Comparison of ENCODE assay signal across 1 cellular context in the genomic region with DNA sequence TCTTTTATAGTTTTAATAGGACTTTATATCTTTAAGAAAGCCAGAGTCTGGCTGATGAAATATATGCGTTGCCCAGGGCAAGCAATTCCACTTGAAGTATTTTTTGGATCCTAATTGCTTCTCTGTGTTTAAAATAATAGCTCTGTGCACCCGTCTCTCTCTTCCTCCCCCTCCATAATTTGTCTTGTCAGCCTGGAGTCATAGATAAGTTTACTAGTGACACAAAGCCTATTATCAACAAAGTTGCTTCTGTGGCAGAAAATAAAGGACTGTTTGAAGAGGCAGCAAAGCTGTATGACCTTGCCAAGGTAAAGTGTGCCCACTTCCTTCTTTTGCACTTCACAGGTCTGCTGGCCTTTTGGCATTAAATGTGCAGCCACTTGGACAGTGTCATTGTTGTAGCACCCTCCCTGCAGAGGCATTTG.
TF ChIP-seq lines count a peak whose summit lies in the region.

No MANE protein-coding gene starts in this region.

TF ChIP-seq in HEK293, 187 proteins besides CTCF, POLR2A, EP300 and RAD21 (continued from another document):
- TF ChIP-seq ZNF292 (tag by site-specific recombination; IDR thresholded peaks at IDR 0.05; ENCODE audit: borderline replicate concordance, low read depth) (no peak), ZNF792 (tag by site-specific recombination; IDR thresholded peaks at IDR 0.05) (no peak), ZNF660 (tag by site-specific recombination; IDR thresholded peaks at IDR 0.05) (no peak), PRDM2 (tag by site-specific recombination; IDR thresholded peaks at IDR 0.05; ENCODE audit: borderline replicate concordance) (no peak), ZBTB48 (tag by site-specific recombination; IDR thresholded peaks at IDR 0.05) (no peak), ZNF621 (tag by site-specific recombination; IDR thresholded peaks at IDR 0.05) (no peak), FEZF1 (tag by site-specific recombination; IDR thresholded peaks at IDR 0.05) (peak; percentile 45; the same call in 1 of the 2 replicates), ZNF274 (IDR thresholded peaks at IDR 0.05; ENCODE audit: low read length) (no peak), ZNF274 (tag by site-specific recombination; IDR thresholded peaks at IDR 0.05; ENCODE audit: borderline replicate concordance) (no peak), ZNF404 (tag by site-specific recombination; IDR thresholded peaks at IDR 0.05) (no peak), ZBTB8A (tag by site-specific recombination; IDR thresholded peaks at IDR 0.05) (no peak), ZBTB11 (tag by site-specific recombination; conservative IDR thresholded peaks at IDR 0.05; ENCODE audit: low read depth) (peak; percentile 37; the same call in 1 of the 2 replicates), ZNF391 (tag by site-specific recombination; IDR thresholded peaks at IDR 0.05; ENCODE audit: borderline replicate concordance, low read depth) (no peak), ZNF558 (tag by site-specific recombination; IDR thresholded peaks at IDR 0.05) (no peak)
